In the genomic region with DNA sequence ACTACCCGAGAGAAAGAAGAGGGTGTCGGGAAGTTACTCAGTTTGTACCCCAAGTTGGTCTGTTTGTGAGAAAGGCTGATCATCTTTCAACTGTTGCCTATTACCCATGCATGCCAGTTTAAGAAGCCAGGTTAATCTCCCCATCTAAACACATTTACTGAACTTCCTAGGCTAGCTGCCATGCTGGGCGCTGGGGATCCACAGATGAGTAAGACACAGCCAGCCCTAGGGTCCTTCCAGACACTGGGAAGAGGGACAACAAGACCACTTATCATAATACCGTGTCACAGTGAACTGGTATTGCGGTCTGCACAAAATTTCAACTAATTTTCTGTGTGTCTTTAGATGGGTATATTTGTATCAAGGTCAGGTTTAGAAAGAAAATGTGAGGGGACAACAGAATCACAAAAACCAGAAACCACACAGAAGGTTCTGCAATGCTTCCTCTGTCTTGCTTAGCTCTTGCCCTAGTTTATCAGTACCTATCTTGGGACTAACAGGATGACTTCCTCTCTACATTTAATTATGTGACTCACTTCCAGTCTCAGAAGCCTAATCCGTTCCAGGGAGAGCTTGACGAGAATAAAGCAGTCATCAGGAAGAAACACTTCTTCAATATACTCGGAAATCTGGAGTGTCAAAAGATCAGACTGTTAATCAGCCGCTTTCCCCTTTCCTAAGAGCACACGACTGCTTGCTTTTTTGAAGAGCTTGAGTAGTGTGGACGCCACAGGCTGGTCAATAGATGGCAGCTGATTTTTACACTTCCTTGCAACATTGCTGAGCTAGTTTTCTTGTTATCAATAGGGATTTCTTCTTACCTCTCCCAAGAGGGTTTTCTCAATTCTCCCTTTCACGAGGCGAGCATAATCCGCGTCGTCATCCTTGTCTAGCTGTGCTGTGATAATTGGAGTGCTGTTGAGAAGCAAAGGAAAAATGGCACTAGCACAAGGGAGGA, we compare ENCODE assay signal across 14 cellular contexts. TPM values are rescaled to one million over a fixed set of nuclear protein-coding genes. Genes with fewer than 3 reads are reported as not detected.
DNase-seq lines count a peak whose midpoint lies in the region; ATAC-seq, FAIRE-seq and TF ChIP-seq lines count a peak whose summit lies in the region.
"Had no signal": no experiment of that assay in that cellular context is flagged by ENCODE, and none has a peak within 500 bp of the region (broad histone marks: within the 10 kb centered on the region; RNA-seq: fewer than 3 reads in every experiment).

No MANE protein-coding gene starts in this region.

- intact Hi-C loops in psoas muscle (cut with DNase I), result no loop called here

- no peaks in the 10 kb centered on the region for H3K9me3 ChIP-seq in psoas muscle
- H3K9me3 ChIP-seq: upper lobe of left lung had no signal

- TF ChIP-seq CTCF in D721Med (IDR thresholded peaks at IDR 0.05; ENCODE audit: insufficient read depth, missing control alignments), result no peak
- TF ChIP-seq CTCF in psoas muscle (IDR thresholded peaks at IDR 0.05), result no peak
- no peak for TF ChIP-seq CTCF in endothelial cell (IDR thresholded peaks at IDR 0.05; ENCODE audit: unreplicated experiment)

- H3K36me3 Mint-ChIP-seq in endothelial cell (ENCODE audit: low read depth, unreplicated experiment), result peaks cover 51% of the 10 kb centered on the region

- DNase-seq in D721Med (ENCODE audit: insufficient read length, low spot score) (peak; percentile 62), MV-4-11 (lab: John Stamatoyannopoulos, UW) (peak; percentile 55), dedifferentiated amniotic fluid mesenchymal stem cell (ENCODE audit: extremely low spot score) (peak; percentile 38), psoas muscle (no peak), endothelial cell (ENCODE audit: low spot score) (no peak), NCI-H774 (lab: John Stamatoyannopoulos, UW) (no peak), GM19238 (ENCODE audit: insufficient read length, low spot score) (no peak)
- DNase-seq: activated T-cell treated with anti-CD3 and anti-CD28 coated beads, Interleukin-2, amount 50 U/mL, for 1 hour; DND-41; GOT3; T1000; upper lobe of left lung had no signal

- H3K27me3 Mint-ChIP-seq in endothelial cell (ENCODE audit: unreplicated experiment), result peaks cover 3% of the 10 kb centered on the region

- peak overlapping the region; percentile 1 for H3K4me3 ChIP-seq in psoas muscle
- H3K4me3 ChIP-seq: upper lobe of left lung had no signal

- peak overlapping the region; percentile 92 for H3K27ac ChIP-seq in psoas muscle

- H3K36me3 ChIP-seq in psoas muscle (ENCODE audit: insufficient read depth in 1 of 2, low read depth in 1 of 2), result peaks cover 23 to 92% of the 10 kb centered on the region in 2 donors

- H3K4me3 Mint-ChIP-seq in endothelial cell (ENCODE audit: unreplicated experiment), result no peak overlapping the region
- H3K4me3 Mint-ChIP-seq: nephron had no signal

- no peaks in the 10 kb centered on the region for H3K9me3 Mint-ChIP-seq in endothelial cell (ENCODE audit: unreplicated experiment)
- H3K9me3 Mint-ChIP-seq: nephron had no signal

- H3K4me1 Mint-ChIP-seq in endothelial cell (ENCODE audit: unreplicated experiment), result no peaks in the 10 kb centered on the region
- H3K4me1 Mint-ChIP-seq: nephron had no signal

- H3K27ac Mint-ChIP-seq in endothelial cell (ENCODE audit: unreplicated experiment), result no peak overlapping the region
- H3K27ac Mint-ChIP-seq: nephron had no signal

- peak; percentile 56 for FAIRE-seq in D721Med (lab: Jason Lieb, UNC)

- no peaks in the 10 kb centered on the region for H3K27me3 ChIP-seq in psoas muscle (ENCODE audit: insufficient read depth in 3 of 3, low read length in 2 of 3)
- H3K27me3 ChIP-seq: upper lobe of left lung had no signal

- peaks cover 43% of the 10 kb centered on the region for H3K4me1 ChIP-seq in psoas muscle

- WGBS in psoas muscle, 3 donors, result 65 to 67% (median 66%) methylated on average over 16 of the region's 16 CpGs

- ATAC-seq in psoas muscle, result peak; percentile 84 to 93 (median 90)
- ATAC-seq in GM21576 (IDR thresholded peaks at IDR 0.05; ENCODE audit: unreplicated experiment), result no peak

RNA-seq across cellular contexts. Expression of a gene that starts 45.7 kb away (rescaled TPM):
- total RNA-seq in psoas muscle (10 to 100 TPM; 11.8 to 16.5 (median 14.1) TPM), endothelial cell (ENCODE audit: unreplicated experiment) (18.4 TPM)
- 10 to 100 TPM in 1 of 3 donors, 1 to 10 TPM in 2; 5.2 to 14.2 (median 8.9) TPM for polyA plus RNA-seq in psoas muscle

RNA-seq across cellular contexts. Expression of a gene that starts 50.0 kb away (rescaled TPM):
- 1,000 to 10,000 TPM in 3 of 4 donors, 100 to 1,000 TPM in 1; 980 to 1,456 (median 1,110) TPM for total RNA-seq in psoas muscle
- polyA plus RNA-seq in psoas muscle, result 1,000 to 10,000 TPM; 2,584 to 4,077 (median 3,663) TPM
- 1,458 TPM for total RNA-seq in endothelial cell (ENCODE audit: unreplicated experiment)

RNA-seq across cellular contexts. Expression of a gene that starts 57.1 kb away (rescaled TPM):
- 10 to 100 TPM; 36.9 to 62.9 (median 39.9) TPM for total RNA-seq in psoas muscle
- polyA plus RNA-seq in psoas muscle, result 10 to 100 TPM; 10.2 to 18.3 (median 12.7) TPM
- 64.5 TPM for total RNA-seq in endothelial cell (ENCODE audit: unreplicated experiment)

Comparison
In these comparisons a context has a peak if more than half of its experiments do, and no peak if none do; other contexts are left out.
1. DNase-seq: peak in D721Med (single experiment), MV-4-11 (single experiment) and dedifferentiated amniotic fluid mesenchymal stem cell (single experiment); none in psoas muscle (0 of 2), endothelial cell (single experiment), NCI-H774 (single experiment) and GM19238 (single experiment).